Comparison of ENCODE assay signal across 8 cellular contexts in genomic region chr12:88579941-88580871, GRCh38. TPM values are rescaled to one million over a fixed set of nuclear protein-coding genes. Genes with fewer than 3 reads are reported as not detected.
DNase-seq lines count a peak whose midpoint lies in the region.

Gene KITLG, minus strand, starts transcription at chr12:88580471. Its CDS starts 193 bp downstream, at chr12:88580278.

- peak within 1 kb of the TSS; percentile 81 for H3K9ac ChIP-seq in ES-I3 (ENCODE audit: low read depth, low read length)

- H3K4me3 ChIP-seq in H7 (ENCODE audit: insufficient read depth, low read depth, low read length): peak within 1 kb of the TSS; percentile 72
- peak within 1 kb of the TSS; percentile 44 for H3K4me3 ChIP-seq in SJSA1
- peak within 1 kb of the TSS; percentile 37 to 65 (median 57) for H3K4me3 ChIP-seq in skin epidermis

- H3K4me1 ChIP-seq in ES-I3 (ENCODE audit: insufficient read depth, low read length): peaks cover 10% of the 10 kb centered on the region; the same call in 1 of the 2 replicates
- H3K4me1 ChIP-seq in SJSA1 (replicated peaks): peaks cover 9% of the 10 kb centered on the region

- H3K9me3 ChIP-seq in ES-I3 (ENCODE audit: control insufficient read depth, insufficient read depth, low read length): no peaks in the 10 kb centered on the region; the same call in 1 of the 2 replicates
- no peaks in the 10 kb centered on the region for H3K9me3 ChIP-seq in SJSA1 (replicated peaks)

- H3K27ac ChIP-seq in SJSA1 (no peak within 1 kb of the TSS), cingulate gyrus (ENCODE audit: low read depth, low read length) (peak within 1 kb of the TSS; percentile 39), skin epidermis (peak within 1 kb of the TSS; percentile 28 to 88 (median 76))

- H3K27me3 ChIP-seq in H7 (ENCODE audit: control insufficient read depth, insufficient read depth, low read length): no peaks in the 10 kb centered on the region; the same call in 1 of the 2 replicates
- peaks cover 3% of the 10 kb centered on the region; the same call in 1 of the 2 replicates for H3K27me3 ChIP-seq in SJSA1 (replicated peaks)

- DNase-seq in H7 (peak; percentile 87), MV-4-11 (lab: John Stamatoyannopoulos, UW) (peak; percentile 38), SJSA1 (ENCODE audit: low read depth in 1 of 2, low spot score in 2 of 2) (peak; percentile 68 to 75), islet precursor cell (peak; percentile 97), activated gamma-delta T cell (lab: John Stamatoyannopoulos, UW) (no peak)

- no peaks in the 10 kb centered on the region for H3K36me3 ChIP-seq in ES-I3 (ENCODE audit: insufficient read depth, low read length)
- H3K36me3 ChIP-seq in H7 (replicated peaks; ENCODE audit: control insufficient read depth, insufficient read depth, low read length): no peaks in the 10 kb centered on the region
- H3K36me3 ChIP-seq in SJSA1: no peaks in the 10 kb centered on the region

RNA-seq across cellular contexts. Expression of gene KITLG, which starts in this region (rescaled TPM):
- total RNA-seq in H7 (2014; rRNA removed; shearing (Covaris generic)): 5.8 and 7.2 TPM in 2 replicates
- 3.1 and 4.1 TPM in 2 replicates for total RNA-seq in SJSA1 (2014; rRNA removed; shearing (Covaris generic))
